In genomic region chr16:66880288-66881013, GRCh38 we compare ENCODE assay signal across 1 cellular context.
TF ChIP-seq lines count a peak whose summit lies in the region.

PDP2 (plus strand) TSS chr16:66880515; CDS start chr16:66884285, 3,770 bp downstream.

TF ChIP-seq in H1, 55 proteins besides CTCF, POLR2A, EP300 and RAD21:
- TF ChIP-seq ASH2L (IDR thresholded peaks at IDR 0.05; ENCODE audit: low read length) (peak; percentile 38), SIRT6 (IDR thresholded peaks at IDR 0.05; ENCODE audit: low read length) (no peak), HDAC2 (IDR thresholded peaks at IDR 0.05; ENCODE audit: borderline replicate concordance in 1 of 2, low read depth in 2 of 2, low read length in 2 of 2) (peak in 1 of 2 experiments; percentile 90; a peak in 2 of 4 replicates), SIN3A (conservative IDR thresholded peaks at IDR 0.05 in 1 of 2, IDR thresholded peaks at IDR 0.05 in 1 of 2; ENCODE audit: low read depth in 1 of 2, low read length in 2 of 2) (peak; percentile 83 to 87; a peak in 3 of 4 replicates), CBX8 (IDR thresholded peaks at IDR 0.05; ENCODE audit: borderline replicate concordance, low read depth, low read length) (no peak), KDM1A (IDR thresholded peaks at IDR 0.05; ENCODE audit: borderline replicate concordance, low read length) (no peak), TCF12 (IDR thresholded peaks at IDR 0.05; ENCODE audit: low read depth, low read length) (no peak), RXRA (IDR thresholded peaks at IDR 0.05; ENCODE audit: insufficient read depth, low read depth, low read length) (no peak), E2F6 (IDR thresholded peaks at IDR 0.05) (peak; percentile 95), USF2 (IDR thresholded peaks at IDR 0.05; ENCODE audit: low read length) (peak; percentile 87), CTBP2 (IDR thresholded peaks at IDR 0.05; ENCODE audit: borderline replicate concordance, insufficient read depth, insufficient read length, low read length) (no peak), KDM5A (IDR thresholded peaks at IDR 0.05; ENCODE audit: low read length) (no peak), KDM4A (IDR thresholded peaks at IDR 0.05; ENCODE audit: low read depth, low read length, severe bottlenecking) (peak; percentile 98), CBX5 (IDR thresholded peaks at IDR 0.05; ENCODE audit: low read depth, low read length) (no peak), SP1 (IDR thresholded peaks at IDR 0.05; ENCODE audit: low read depth, low read length) (peak; percentile 98), TBP (IDR thresholded peaks at IDR 0.05; ENCODE audit: low read depth, low read length) (peak; percentile 55; the same call in 1 of the 2 replicates), CHD1 (IDR thresholded peaks at IDR 0.05; ENCODE audit: low read depth, low read length) (no peak), TAF7 (optimal IDR thresholded peaks at IDR 0.05; ENCODE audit: borderline replicate concordance, low read depth, low read length) (peak; percentile 25), NRF1 (IDR thresholded peaks at IDR 0.05; ENCODE audit: low read depth, low read length) (peak; percentile 48), EZH2 (IDR thresholded peaks at IDR 0.05; ENCODE audit: low read depth, low read length, severe bottlenecking) (no peak), SP4 (IDR thresholded peaks at IDR 0.05; ENCODE audit: low read length) (no peak; the same call in 1 of the 2 replicates), SAP30 (IDR thresholded peaks at IDR 0.05; ENCODE audit: insufficient read depth, insufficient replicate concordance, low read length) (peak; percentile 24), SUZ12 (IDR thresholded peaks at IDR 0.05; ENCODE audit: low read length) (no peak), RFX5 (IDR thresholded peaks at IDR 0.05; ENCODE audit: borderline replicate concordance, low read depth, low read length) (no peak), POLR2AphosphoS5 (IDR thresholded peaks at IDR 0.05; ENCODE audit: low read depth, low read length) (peak; percentile 77), JUN (IDR thresholded peaks at IDR 0.05; ENCODE audit: low read depth, low read length) (no peak), PHF8 (conservative IDR thresholded peaks at IDR 0.05; ENCODE audit: low read depth, low read length) (peak; percentile 78), YY1 (IDR thresholded peaks at IDR 0.05; ENCODE audit: low read depth, low read length) (no peak), ZNF274 (IDR thresholded peaks at IDR 0.05; ENCODE audit: borderline replicate concordance, extremely low read depth, low read length) (no peak), GTF2F1 (IDR thresholded peaks at IDR 0.05; ENCODE audit: borderline replicate concordance, low read depth, low read length) (no peak), MAFK (IDR thresholded peaks at IDR 0.05; ENCODE audit: low read depth, low read length) (no peak), SP2 (IDR thresholded peaks at IDR 0.05; ENCODE audit: low read length) (peak; percentile 85), EGR1 (IDR thresholded peaks at IDR 0.05; ENCODE audit: borderline replicate concordance, low read depth, low read length) (peak; percentile 57; the same call in 1 of the 2 replicates), BRCA1 (IDR thresholded peaks at IDR 0.05; ENCODE audit: low read depth, low read length) (no peak), CHD2 (IDR thresholded peaks at IDR 0.05; ENCODE audit: low read length) (peak; percentile 93), CEBPB (IDR thresholded peaks at IDR 0.05; ENCODE audit: low read depth, low read length) (peak; percentile 37; the same call in 1 of the 2 replicates), NANOG (IDR thresholded peaks at IDR 0.05; ENCODE audit: insufficient read depth, low read depth, low read length, poor library complexity, severe bottlenecking) (no peak), SIX5 (IDR thresholded peaks at IDR 0.05; ENCODE audit: low read depth, low read length) (no peak), BCL11A (IDR thresholded peaks at IDR 0.05; ENCODE audit: low read depth in 2 of 2, low read length in 2 of 2) (no peak), MAX (IDR thresholded peaks at IDR 0.05) (peak; percentile 96), GABPA (IDR thresholded peaks at IDR 0.05; ENCODE audit: borderline replicate concordance, insufficient read depth, low read length) (no peak), SRF (IDR thresholded peaks at IDR 0.05; ENCODE audit: low read depth, low read length) (no peak), FOSL1 (IDR thresholded peaks at IDR 0.05; ENCODE audit: insufficient read depth, low read depth, low read length) (no peak), RNF2 (IDR thresholded peaks at IDR 0.05; ENCODE audit: borderline replicate concordance, low read depth, low read length, missing control alignments, poor library complexity, severe bottlenecking) (no peak), BACH1 (IDR thresholded peaks at IDR 0.05; ENCODE audit: low read length) (peak; percentile 7; the same call in 1 of the 2 replicates), HDAC6 (IDR thresholded peaks at IDR 0.05; ENCODE audit: low read depth, low read length) (no peak), TAF1 (IDR thresholded peaks at IDR 0.05; ENCODE audit: low read depth, low read length) (peak; percentile 62), POU5F1 (IDR thresholded peaks at IDR 0.05; ENCODE audit: low read depth, low read length) (no peak), TEAD4 (IDR thresholded peaks at IDR 0.05; ENCODE audit: low read depth, low read length) (peak; percentile 24; the same call in 1 of the 2 replicates), RBBP5 (IDR thresholded peaks at IDR 0.05; ENCODE audit: borderline replicate concordance, low read depth, low read length) (0 out of 2 replicates have a peak, but pooled peaks have one; percentile 72), CREB1 (IDR thresholded peaks at IDR 0.05) (0 out of 2 replicates have a peak, but pooled peaks have one; percentile 16), JUND (IDR thresholded peaks at IDR 0.05; ENCODE audit: low read length) (no peak)
- TF ChIP-seq, protein P1, sequence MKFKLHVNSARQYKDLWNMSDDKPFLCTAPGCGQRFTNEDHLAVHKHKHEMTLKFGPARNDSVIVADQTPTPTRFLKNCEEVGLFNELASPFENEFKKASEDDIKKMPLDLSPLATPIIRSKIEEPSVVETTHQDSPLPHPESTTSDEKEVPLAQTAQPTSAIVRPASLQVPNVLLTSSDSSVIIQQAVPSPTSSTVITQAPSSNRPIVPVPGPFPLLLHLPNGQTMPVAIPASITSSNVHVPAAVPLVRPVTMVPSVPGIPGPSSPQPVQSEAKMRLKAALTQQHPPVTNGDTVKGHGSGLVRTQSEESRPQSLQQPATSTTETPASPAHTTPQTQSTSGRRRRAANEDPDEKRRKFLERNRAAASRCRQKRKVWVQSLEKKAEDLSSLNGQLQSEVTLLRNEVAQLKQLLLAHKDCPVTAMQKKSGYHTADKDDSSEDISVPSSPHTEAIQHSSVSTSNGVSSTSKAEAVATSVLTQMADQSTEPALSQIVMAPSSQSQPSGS (IDR thresholded peaks at IDR 0.05; ENCODE audit: low read length): no peak
- TF ChIP-seq, protein P2, sequence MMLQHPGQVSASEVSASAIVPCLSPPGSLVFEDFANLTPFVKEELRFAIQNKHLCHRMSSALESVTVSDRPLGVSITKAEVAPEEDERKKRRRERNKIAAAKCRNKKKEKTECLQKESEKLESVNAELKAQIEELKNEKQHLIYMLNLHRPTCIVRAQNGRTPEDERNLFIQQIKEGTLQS (IDR thresholded peaks at IDR 0.05; ENCODE audit: insufficient read depth, low read depth, low read length): peak; percentile 40; the same call in 1 of the 2 replicates
- TF ChIP-seq, protein P3, sequence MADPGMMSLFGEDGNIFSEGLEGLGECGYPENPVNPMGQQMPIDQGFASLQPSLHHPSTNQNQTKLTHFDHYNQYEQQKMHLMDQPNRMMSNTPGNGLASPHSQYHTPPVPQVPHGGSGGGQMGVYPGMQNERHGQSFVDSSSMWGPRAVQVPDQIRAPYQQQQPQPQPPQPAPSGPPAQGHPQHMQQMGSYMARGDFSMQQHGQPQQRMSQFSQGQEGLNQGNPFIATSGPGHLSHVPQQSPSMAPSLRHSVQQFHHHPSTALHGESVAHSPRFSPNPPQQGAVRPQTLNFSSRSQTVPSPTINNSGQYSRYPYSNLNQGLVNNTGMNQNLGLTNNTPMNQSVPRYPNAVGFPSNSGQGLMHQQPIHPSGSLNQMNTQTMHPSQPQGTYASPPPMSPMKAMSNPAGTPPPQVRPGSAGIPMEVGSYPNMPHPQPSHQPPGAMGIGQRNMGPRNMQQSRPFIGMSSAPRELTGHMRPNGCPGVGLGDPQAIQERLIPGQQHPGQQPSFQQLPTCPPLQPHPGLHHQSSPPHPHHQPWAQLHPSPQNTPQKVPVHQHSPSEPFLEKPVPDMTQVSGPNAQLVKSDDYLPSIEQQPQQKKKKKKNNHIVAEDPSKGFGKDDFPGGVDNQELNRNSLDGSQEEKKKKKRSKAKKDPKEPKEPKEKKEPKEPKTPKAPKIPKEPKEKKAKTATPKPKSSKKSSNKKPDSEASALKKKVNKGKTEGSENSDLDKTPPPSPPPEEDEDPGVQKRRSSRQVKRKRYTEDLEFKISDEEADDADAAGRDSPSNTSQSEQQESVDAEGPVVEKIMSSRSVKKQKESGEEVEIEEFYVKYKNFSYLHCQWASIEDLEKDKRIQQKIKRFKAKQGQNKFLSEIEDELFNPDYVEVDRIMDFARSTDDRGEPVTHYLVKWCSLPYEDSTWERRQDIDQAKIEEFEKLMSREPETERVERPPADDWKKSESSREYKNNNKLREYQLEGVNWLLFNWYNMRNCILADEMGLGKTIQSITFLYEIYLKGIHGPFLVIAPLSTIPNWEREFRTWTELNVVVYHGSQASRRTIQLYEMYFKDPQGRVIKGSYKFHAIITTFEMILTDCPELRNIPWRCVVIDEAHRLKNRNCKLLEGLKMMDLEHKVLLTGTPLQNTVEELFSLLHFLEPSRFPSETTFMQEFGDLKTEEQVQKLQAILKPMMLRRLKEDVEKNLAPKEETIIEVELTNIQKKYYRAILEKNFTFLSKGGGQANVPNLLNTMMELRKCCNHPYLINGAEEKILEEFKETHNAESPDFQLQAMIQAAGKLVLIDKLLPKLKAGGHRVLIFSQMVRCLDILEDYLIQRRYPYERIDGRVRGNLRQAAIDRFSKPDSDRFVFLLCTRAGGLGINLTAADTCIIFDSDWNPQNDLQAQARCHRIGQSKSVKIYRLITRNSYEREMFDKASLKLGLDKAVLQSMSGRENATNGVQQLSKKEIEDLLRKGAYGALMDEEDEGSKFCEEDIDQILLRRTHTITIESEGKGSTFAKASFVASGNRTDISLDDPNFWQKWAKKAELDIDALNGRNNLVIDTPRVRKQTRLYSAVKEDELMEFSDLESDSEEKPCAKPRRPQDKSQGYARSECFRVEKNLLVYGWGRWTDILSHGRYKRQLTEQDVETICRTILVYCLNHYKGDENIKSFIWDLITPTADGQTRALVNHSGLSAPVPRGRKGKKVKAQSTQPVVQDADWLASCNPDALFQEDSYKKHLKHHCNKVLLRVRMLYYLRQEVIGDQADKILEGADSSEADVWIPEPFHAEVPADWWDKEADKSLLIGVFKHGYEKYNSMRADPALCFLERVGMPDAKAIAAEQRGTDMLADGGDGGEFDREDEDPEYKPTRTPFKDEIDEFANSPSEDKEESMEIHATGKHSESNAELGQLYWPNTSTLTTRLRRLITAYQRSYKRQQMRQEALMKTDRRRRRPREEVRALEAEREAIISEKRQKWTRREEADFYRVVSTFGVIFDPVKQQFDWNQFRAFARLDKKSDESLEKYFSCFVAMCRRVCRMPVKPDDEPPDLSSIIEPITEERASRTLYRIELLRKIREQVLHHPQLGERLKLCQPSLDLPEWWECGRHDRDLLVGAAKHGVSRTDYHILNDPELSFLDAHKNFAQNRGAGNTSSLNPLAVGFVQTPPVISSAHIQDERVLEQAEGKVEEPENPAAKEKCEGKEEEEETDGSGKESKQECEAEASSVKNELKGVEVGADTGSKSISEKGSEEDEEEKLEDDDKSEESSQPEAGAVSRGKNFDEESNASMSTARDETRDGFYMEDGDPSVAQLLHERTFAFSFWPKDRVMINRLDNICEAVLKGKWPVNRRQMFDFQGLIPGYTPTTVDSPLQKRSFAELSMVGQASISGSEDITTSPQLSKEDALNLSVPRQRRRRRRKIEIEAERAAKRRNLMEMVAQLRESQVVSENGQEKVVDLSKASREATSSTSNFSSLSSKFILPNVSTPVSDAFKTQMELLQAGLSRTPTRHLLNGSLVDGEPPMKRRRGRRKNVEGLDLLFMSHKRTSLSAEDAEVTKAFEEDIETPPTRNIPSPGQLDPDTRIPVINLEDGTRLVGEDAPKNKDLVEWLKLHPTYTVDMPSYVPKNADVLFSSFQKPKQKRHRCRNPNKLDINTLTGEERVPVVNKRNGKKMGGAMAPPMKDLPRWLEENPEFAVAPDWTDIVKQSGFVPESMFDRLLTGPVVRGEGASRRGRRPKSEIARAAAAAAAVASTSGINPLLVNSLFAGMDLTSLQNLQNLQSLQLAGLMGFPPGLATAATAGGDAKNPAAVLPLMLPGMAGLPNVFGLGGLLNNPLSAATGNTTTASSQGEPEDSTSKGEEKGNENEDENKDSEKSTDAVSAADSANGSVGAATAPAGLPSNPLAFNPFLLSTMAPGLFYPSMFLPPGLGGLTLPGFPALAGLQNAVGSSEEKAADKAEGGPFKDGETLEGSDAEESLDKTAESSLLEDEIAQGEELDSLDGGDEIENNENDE (IDR thresholded peaks at IDR 0.05; ENCODE audit: insufficient replicate concordance, low read length): no peak
TF ChIP-seq in H1: peak in this region for 24.
